In the genomic region with DNA sequence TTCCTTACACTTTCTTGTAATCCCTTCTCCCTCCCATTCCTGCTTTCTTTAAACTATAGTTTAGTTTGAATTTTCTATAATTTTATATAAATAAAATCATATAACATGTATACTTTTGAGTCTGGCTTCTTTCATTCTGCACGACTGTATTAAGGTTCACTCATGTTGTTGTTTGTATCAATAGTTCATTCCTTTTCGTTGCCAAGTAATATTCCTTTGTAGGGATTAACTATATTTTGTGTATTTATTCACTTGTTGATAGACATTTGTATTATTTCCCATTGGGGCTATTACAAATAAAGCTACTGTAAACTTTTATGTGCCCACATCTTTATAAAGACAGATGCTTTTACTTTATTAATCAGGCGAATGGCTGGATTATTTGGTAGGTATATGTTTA, we compare ENCODE assay signal across 29 cellular contexts.
"Had no signal": no experiment of that assay in that cellular context is flagged by ENCODE, and none has a peak within 500 bp of the region (broad histone marks: within the 10 kb centered on the region; RNA-seq: fewer than 3 reads in every experiment).

No MANE protein-coding gene starts in this region.

- H3K4me1 ChIP-seq: colonic mucosa, esophagus muscularis mucosa, esophagus squamous epithelium, foreskin keratinocyte, gastrocnemius medialis, gastroesophageal sphincter had no signal

- H3K27me3 ChIP-seq: colonic mucosa, dorsolateral prefrontal cortex, esophagus muscularis mucosa, gastroesophageal sphincter, heart left ventricle, heart right ventricle, hepatocyte had no signal

- H3K4me3 ChIP-seq: colonic mucosa, coronary artery, dorsolateral prefrontal cortex, esophagus muscularis mucosa, esophagus squamous epithelium, gastrocnemius medialis, gastroesophageal sphincter, heart left ventricle, heart right ventricle, hepatocyte had no signal

- ATAC-seq: effector memory CD8-positive, alpha-beta T cell; esophagus mucosa; foreskin keratinocyte; gastrocnemius medialis; gastroesophageal sphincter; heart left ventricle; heart right ventricle had no signal

- H3K9me3 ChIP-seq: colonic mucosa, esophagus muscularis mucosa, esophagus squamous epithelium, gastrocnemius medialis, gastroesophageal sphincter had no signal

- H3K36me3 ChIP-seq: colonic mucosa, esophagus muscularis mucosa, esophagus squamous epithelium, gastrocnemius medialis, gastroesophageal sphincter, heart left ventricle, heart right ventricle had no signal

- FAIRE-seq: colon, endometrium, endothelial cell of umbilical vein, frontal cortex had no signal

- DNase-seq: colonic mucosa; cortex of kidney; dermis blood vessel endothelial cell; dorsolateral prefrontal cortex; effector CD4-positive, alpha-beta T cell; effector CD8-positive, alpha-beta T cell; effector memory CD4-positive, alpha-beta T cell; effector memory CD8-positive, alpha-beta T cell; endodermal cell; erythroblast; esophagus squamous epithelium; foreskin fibroblast; foreskin keratinocyte; foreskin melanocyte; gastrocnemius medialis; glutamatergic neuron; head of caudate nucleus; heart left ventricle; heart right ventricle had no signal

- H3K4me2 ChIP-seq: hepatocyte had no signal

- H2AFZ ChIP-seq: hepatocyte had no signal

- H3K79me2 ChIP-seq: hepatocyte had no signal

- H3K27ac ChIP-seq: colonic mucosa, coronary artery, dorsolateral prefrontal cortex, epithelial cell of prostate, esophagus muscularis mucosa, esophagus squamous epithelium, foreskin keratinocyte, gastrocnemius medialis, gastroesophageal sphincter, hepatocyte had no signal
